In the genomic region with DNA sequence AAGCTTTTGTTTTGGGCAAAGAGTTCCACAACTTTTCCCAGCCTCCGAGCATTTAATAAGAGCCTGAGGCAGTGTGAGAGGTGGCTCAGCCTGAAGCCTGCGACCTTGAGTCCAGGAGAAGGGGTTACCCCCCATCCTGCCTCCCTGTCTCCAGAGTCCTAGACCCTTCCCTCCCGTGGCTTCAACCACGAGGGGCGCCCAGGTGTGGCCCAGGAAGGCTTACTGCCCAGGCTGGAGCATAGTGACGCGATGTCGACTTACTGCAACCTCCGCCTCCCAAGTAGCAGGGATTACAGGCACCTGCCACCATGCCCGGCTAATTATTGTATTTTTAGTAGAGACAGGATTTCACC, we compare ENCODE assay signal across 1 cellular context.
TF ChIP-seq lines count a peak whose summit lies in the region.

No MANE protein-coding gene starts in this region.

TF ChIP-seq in GM23338, 12 proteins besides CTCF, POLR2A, EP300 and RAD21 (continued from another document):
- TF ChIP-seq, protein P1, sequence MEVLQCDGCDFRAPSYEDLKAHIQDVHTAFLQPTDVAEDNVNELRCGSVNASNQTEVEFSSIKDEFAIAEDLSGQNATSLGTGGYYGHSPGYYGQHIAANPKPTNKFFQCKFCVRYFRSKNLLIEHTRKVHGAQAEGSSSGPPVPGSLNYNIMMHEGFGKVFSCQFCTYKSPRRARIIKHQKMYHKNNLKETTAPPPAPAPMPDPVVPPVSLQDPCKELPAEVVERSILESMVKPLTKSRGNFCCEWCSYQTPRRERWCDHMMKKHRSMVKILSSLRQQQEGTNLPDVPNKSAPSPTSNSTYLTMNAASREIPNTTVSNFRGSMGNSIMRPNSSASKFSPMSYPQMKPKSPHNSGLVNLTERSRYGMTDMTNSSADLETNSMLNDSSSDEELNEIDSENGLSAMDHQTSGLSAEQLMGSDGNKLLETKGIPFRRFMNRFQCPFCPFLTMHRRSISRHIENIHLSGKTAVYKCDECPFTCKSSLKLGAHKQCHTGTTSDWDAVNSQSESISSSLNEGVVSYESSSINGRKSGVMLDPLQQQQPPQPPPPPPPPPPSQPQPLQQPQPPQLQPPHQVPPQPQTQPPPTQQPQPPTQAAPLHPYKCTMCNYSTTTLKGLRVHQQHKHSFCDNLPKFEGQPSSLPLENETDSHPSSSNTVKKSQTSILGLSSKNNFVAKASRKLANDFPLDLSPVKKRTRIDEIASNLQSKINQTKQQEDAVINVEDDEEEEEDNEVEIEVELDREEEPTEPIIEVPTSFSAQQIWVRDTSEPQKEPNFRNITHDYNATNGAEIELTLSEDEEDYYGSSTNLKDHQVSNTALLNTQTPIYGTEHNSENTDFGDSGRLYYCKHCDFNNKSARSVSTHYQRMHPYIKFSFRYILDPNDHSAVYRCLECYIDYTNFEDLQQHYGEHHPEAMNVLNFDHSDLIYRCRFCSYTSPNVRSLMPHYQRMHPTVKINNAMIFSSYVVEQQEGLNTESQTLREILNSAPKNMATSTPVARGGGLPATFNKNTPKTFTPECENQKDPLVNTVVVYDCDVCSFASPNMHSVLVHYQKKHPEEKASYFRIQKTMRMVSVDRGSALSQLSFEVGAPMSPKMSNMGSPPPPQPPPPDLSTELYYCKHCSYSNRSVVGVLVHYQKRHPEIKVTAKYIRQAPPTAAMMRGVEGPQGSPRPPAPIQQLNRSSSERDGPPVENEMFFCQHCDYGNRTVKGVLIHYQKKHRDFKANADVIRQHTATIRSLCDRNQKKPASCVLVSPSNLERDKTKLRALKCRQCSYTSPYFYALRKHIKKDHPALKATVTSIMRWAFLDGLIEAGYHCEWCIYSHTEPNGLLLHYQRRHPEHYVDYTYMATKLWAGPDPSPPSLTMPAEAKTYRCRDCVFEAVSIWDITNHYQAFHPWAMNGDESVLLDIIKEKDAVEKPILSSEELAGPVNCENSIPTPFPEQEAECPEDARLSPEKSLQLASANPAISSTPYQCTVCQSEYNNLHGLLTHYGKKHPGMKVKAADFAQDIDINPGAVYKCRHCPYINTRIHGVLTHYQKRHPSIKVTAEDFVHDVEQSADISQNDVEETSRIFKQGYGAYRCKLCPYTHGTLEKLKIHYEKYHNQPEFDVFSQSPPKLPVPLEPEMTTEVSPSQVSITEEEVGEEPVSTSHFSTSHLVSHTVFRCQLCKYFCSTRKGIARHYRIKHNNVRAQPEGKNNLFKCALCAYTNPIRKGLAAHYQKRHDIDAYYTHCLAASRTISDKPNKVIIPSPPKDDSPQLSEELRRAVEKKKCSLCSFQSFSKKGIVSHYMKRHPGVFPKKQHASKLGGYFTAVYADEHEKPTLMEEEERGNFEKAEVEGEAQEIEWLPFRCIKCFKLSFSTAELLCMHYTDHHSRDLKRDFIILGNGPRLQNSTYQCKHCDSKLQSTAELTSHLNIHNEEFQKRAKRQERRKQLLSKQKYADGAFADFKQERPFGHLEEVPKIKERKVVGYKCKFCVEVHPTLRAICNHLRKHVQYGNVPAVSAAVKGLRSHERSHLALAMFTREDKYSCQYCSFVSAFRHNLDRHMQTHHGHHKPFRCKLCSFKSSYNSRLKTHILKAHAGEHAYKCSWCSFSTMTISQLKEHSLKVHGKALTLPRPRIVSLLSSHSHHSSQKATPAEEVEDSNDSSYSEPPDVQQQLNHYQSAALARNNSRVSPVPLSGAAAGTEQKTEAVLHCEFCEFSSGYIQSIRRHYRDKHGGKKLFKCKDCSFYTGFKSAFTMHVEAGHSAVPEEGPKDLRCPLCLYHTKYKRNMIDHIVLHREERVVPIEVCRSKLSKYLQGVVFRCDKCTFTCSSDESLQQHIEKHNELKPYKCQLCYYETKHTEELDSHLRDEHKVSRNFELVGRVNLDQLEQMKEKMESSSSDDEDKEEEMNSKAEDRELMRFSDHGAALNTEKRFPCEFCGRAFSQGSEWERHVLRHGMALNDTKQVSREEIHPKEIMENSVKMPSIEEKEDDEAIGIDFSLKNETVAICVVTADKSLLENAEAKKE (CRISPR knock-in tag; IDR thresholded peaks at IDR 0.05), result no peak
- TF ChIP-seq ZNF331 (CRISPR knock-in tag; IDR thresholded peaks at IDR 0.05; ENCODE audit: low read depth) (no peak), CREB1 (CRISPR knock-in tag; IDR thresholded peaks at IDR 0.05; ENCODE audit: low read depth) (no peak), POLR2AphosphoS5 (IDR thresholded peaks at IDR 0.05; ENCODE audit: low read depth) (no peak), JUNB (IDR thresholded peaks at IDR 0.05; ENCODE audit: unreplicated experiment) (no peak)
- TF ChIP-seq, protein P2, sequence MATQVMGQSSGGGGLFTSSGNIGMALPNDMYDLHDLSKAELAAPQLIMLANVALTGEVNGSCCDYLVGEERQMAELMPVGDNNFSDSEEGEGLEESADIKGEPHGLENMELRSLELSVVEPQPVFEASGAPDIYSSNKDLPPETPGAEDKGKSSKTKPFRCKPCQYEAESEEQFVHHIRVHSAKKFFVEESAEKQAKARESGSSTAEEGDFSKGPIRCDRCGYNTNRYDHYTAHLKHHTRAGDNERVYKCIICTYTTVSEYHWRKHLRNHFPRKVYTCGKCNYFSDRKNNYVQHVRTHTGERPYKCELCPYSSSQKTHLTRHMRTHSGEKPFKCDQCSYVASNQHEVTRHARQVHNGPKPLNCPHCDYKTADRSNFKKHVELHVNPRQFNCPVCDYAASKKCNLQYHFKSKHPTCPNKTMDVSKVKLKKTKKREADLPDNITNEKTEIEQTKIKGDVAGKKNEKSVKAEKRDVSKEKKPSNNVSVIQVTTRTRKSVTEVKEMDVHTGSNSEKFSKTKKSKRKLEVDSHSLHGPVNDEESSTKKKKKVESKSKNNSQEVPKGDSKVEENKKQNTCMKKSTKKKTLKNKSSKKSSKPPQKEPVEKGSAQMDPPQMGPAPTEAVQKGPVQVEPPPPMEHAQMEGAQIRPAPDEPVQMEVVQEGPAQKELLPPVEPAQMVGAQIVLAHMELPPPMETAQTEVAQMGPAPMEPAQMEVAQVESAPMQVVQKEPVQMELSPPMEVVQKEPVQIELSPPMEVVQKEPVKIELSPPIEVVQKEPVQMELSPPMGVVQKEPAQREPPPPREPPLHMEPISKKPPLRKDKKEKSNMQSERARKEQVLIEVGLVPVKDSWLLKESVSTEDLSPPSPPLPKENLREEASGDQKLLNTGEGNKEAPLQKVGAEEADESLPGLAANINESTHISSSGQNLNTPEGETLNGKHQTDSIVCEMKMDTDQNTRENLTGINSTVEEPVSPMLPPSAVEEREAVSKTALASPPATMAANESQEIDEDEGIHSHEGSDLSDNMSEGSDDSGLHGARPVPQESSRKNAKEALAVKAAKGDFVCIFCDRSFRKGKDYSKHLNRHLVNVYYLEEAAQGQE (IDR thresholded peaks at IDR 0.05; ENCODE audit: unreplicated experiment), result no peak
